In the genomic region with DNA sequence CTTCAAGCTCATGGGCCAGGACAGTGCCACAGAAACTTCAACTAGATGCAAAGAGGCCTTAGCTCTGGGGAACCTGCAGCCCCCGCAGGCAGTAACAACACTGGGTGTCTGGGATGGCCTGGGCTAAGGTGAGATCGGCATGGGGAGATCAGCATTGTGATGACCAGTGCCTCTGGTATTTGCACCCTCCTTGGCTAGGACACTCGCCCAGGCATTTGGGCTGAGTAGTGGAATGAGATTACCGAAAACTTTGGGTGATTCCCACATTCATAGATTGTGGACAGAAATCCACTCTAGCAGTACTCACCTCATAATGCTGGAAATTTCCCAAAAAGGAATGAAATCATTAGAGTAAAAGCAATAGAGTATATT, we compare ENCODE assay signal across 11 cellular contexts.
A peak's percentile ranks its signal among the peaks of the same experiment; 100 is the strongest.
DNase-seq lines count a peak whose midpoint lies in the region; ATAC-seq and TF ChIP-seq lines count a peak whose summit lies in the region.
"Had no signal": no experiment of that assay in that cellular context is flagged by ENCODE, and none has a peak within 500 bp of the region (broad histone marks: within the 10 kb centered on the region; RNA-seq: fewer than 3 reads in every experiment).

No MANE protein-coding gene starts in this region.

- CTCF ChIA-PET in activated CD4-positive, alpha-beta memory T cell treated with anti-CD3 and anti-CD28 coated beads for 36 hours (lab: Charles Lee) = no interaction called here
- CTCF ChIA-PET in activated CD4-positive, alpha-beta memory T cell treated with anti-CD3 and anti-CD28 coated beads, Interleukin-2, amount 10 ng/mL, durations not matched to agents 7 days and 5 days (lab: Charles Lee) = interaction anchor here (0.7 kb wide), 1 partner anchor 119 kb away, joined by 3 read pairs; no protein-coding TSS in a partner anchor
- CTCF ChIA-PET in HEK293T (lab: Yijun Ruan, JAX) = no interaction called here

- TF ChIP-seq CTCF in cardiac fibroblast (IDR thresholded peaks at IDR 0.05; ENCODE audit: low read depth, low read length) (no peak), left lung (IDR thresholded peaks at IDR 0.05) (no peak), upper lobe of left lung (IDR thresholded peaks at IDR 0.05) (no peak)

- peaks cover 3 to 100% of the 10 kb centered on the region in 2 donors for H3K36me3 ChIP-seq in left lung
- H3K36me3 ChIP-seq in upper lobe of left lung = peaks cover 24 to 88% (median 60%) of the 10 kb centered on the region in 4 donors

- no peak for DNase-seq in activated CD4-positive, alpha-beta memory T cell treated with anti-CD3 and anti-CD28 coated beads for 36 hours
- no peak for DNase-seq in activated CD4-positive, alpha-beta memory T cell treated with anti-CD3 and anti-CD28 coated beads, Interleukin-2, amount 10 ng/mL, durations not matched to agents 7 days and 5 days
- peak; percentile 19 to 49 for DNase-seq in cardiac fibroblast (ENCODE audit: low read depth in 2 of 2)
- peak in 1 of 2 donors; percentile 22 for DNase-seq in left lung
- no peak for DNase-seq in upper lobe of left lung
- no peak for DNase-seq in inferior parietal cortex (ENCODE audit: extremely low spot score)
- DNase-seq in HEK293T (ENCODE audit: extremely low spot score) = no peak
- DNase-seq: activated naive CD4-positive, alpha-beta T cell treated with anti-CD3 and anti-CD28 coated beads, Interleukin-2, amount 50 U/mL, for 16 hours; NCI-H187 had no signal

- no peak overlapping the region for H3K4me3 Mint-ChIP-seq in activated CD4-positive, alpha-beta memory T cell treated with anti-CD3 and anti-CD28 coated beads for 36 hours
- H3K4me3 Mint-ChIP-seq in activated CD4-positive, alpha-beta memory T cell treated with anti-CD3 and anti-CD28 coated beads, Interleukin-2, amount 10 ng/mL, durations not matched to agents 7 days and 5 days = no peak overlapping the region

- no peak for TF ChIP-seq POLR2A in upper lobe of left lung (IDR thresholded peaks at IDR 0.05)

- no peaks in the 10 kb centered on the region for H3K27me3 Mint-ChIP-seq in activated CD4-positive, alpha-beta memory T cell treated with anti-CD3 and anti-CD28 coated beads for 36 hours
- H3K27me3 Mint-ChIP-seq in activated CD4-positive, alpha-beta memory T cell treated with anti-CD3 and anti-CD28 coated beads, Interleukin-2, amount 10 ng/mL, durations not matched to agents 7 days and 5 days = no peaks in the 10 kb centered on the region

- H3K27me3 ChIP-seq in left lung (no peaks in the 10 kb centered on the region), upper lobe of left lung (no peaks in the 10 kb centered on the region)

- H3K36me3 Mint-ChIP-seq in activated CD4-positive, alpha-beta memory T cell treated with anti-CD3 and anti-CD28 coated beads for 36 hours = peaks cover 34% of the 10 kb centered on the region
- H3K36me3 Mint-ChIP-seq in activated CD4-positive, alpha-beta memory T cell treated with anti-CD3 and anti-CD28 coated beads, Interleukin-2, amount 10 ng/mL, durations not matched to agents 7 days and 5 days (ENCODE audit: low read depth) = peaks cover 75% of the 10 kb centered on the region

- no peak for TF ChIP-seq EP300 in upper lobe of left lung (IDR thresholded peaks at IDR 0.05)

- no peaks in the 10 kb centered on the region for H3K4me1 Mint-ChIP-seq in activated CD4-positive, alpha-beta memory T cell treated with anti-CD3 and anti-CD28 coated beads for 36 hours (ENCODE audit: low read depth)
- no peaks in the 10 kb centered on the region for H3K4me1 Mint-ChIP-seq in activated CD4-positive, alpha-beta memory T cell treated with anti-CD3 and anti-CD28 coated beads, Interleukin-2, amount 10 ng/mL, durations not matched to agents 7 days and 5 days

- H3K27ac Mint-ChIP-seq in activated CD4-positive, alpha-beta memory T cell treated with anti-CD3 and anti-CD28 coated beads for 36 hours = peak overlapping the region; percentile 16
- no peak overlapping the region for H3K27ac Mint-ChIP-seq in activated CD4-positive, alpha-beta memory T cell treated with anti-CD3 and anti-CD28 coated beads, Interleukin-2, amount 10 ng/mL, durations not matched to agents 7 days and 5 days

- no peak overlapping the region for H3K4me3 ChIP-seq in cardiac fibroblast (replicated peaks in 1 of 2; ENCODE audit: low read depth in 2 of 2, low read length in 2 of 2)
- H3K4me3 ChIP-seq in left lung = no peak overlapping the region
- no peak overlapping the region for H3K4me3 ChIP-seq in upper lobe of left lung

- H3K4me1 ChIP-seq in left lung = peaks cover 10 to 21% of the 10 kb centered on the region in 2 donors
- peaks cover 9 to 18% (median 15%) of the 10 kb centered on the region in 4 donors for H3K4me1 ChIP-seq in upper lobe of left lung

- POLR2A ChIA-PET in activated CD4-positive, alpha-beta memory T cell treated with anti-CD3 and anti-CD28 coated beads for 36 hours (lab: Charles Lee) = no interaction called here
- POLR2A ChIA-PET in activated CD4-positive, alpha-beta memory T cell treated with anti-CD3 and anti-CD28 coated beads, Interleukin-2, amount 10 ng/mL, durations not matched to agents 7 days and 5 days (lab: Charles Lee) = no interaction called here
- POLR2A ChIA-PET in HEK293T (lab: Yijun Ruan, JAX) = no interaction called here

- peak overlapping the region; percentile 24 to 26 for H3K27ac ChIP-seq in left lung
- H3K27ac ChIP-seq in upper lobe of left lung = peak overlapping the region; percentile 35 to 55 (median 52)
- H3K27ac ChIP-seq: 22Rv1 had no signal

- 72 to 92% methylated on average over 4 of the region's 4 CpGs for WGBS in upper lobe of left lung, 2 donors

- H3K9me3 Mint-ChIP-seq in activated CD4-positive, alpha-beta memory T cell treated with anti-CD3 and anti-CD28 coated beads for 36 hours = no peaks in the 10 kb centered on the region
- H3K9me3 Mint-ChIP-seq in activated CD4-positive, alpha-beta memory T cell treated with anti-CD3 and anti-CD28 coated beads, Interleukin-2, amount 10 ng/mL, durations not matched to agents 7 days and 5 days = no peaks in the 10 kb centered on the region

- intact Hi-C loops in activated CD4-positive, alpha-beta memory T cell treated with anti-CD3 and anti-CD28 coated beads for 36 hours (cut with micrococcal nuclease) = no loop called here
- intact Hi-C loops in left lung (cut with DNase I) = no loop called here

- H3K9me3 ChIP-seq in left lung = no peaks in the 10 kb centered on the region
- H3K9me3 ChIP-seq in upper lobe of left lung = no peaks in the 10 kb centered on the region

- peak; percentile 35 for ATAC-seq in left lung
- peak; percentile 31 to 57 for ATAC-seq in upper lobe of left lung (ENCODE audit: low FRiP score in 2 of 2)
- no peak for ATAC-seq in GM21390 (IDR thresholded peaks at IDR 0.05; ENCODE audit: unreplicated experiment)

TF ChIP-seq in HEK293T, 16 proteins besides CTCF, POLR2A, EP300 and RAD21:
- TF ChIP-seq FOXA1 (IDR thresholded peaks at IDR 0.05) (no peak), SUZ12 (IDR thresholded peaks at IDR 0.05) (no peak), PKNOX1 (IDR thresholded peaks at IDR 0.05) (no peak), ZNF384 (IDR thresholded peaks at IDR 0.05) (no peak), SP1 (IDR thresholded peaks at IDR 0.05) (no peak), NFRKB (IDR thresholded peaks at IDR 0.05) (no peak), FOXK2 (IDR thresholded peaks at IDR 0.05) (no peak), HDGF (IDR thresholded peaks at IDR 0.05; ENCODE audit: borderline replicate concordance) (no peak)

Comparison
In these comparisons a context has a peak if more than half of its experiments do, and no peak if none do; other contexts are left out.
1. DNase-seq: peak in cardiac fibroblast (2 of 2); none in activated CD4-positive, alpha-beta memory T cell treated with anti-CD3 and anti-CD28 coated beads for 36 hours (single experiment), activated CD4-positive, alpha-beta memory T cell treated with anti-CD3 and anti-CD28 coated beads, Interleukin-2, amount 10 ng/mL, durations not matched to agents 7 days and 5 days (single experiment), upper lobe of left lung (0 of 2), inferior parietal cortex (single experiment) and HEK293T (single experiment).